Comparison of ENCODE assay signal across 8 cellular contexts in genomic region chr20:33719277-33719988, GRCh38. TPM values are rescaled to one million over a fixed set of nuclear protein-coding genes. Genes with fewer than 3 reads are reported as not detected.
DNase-seq lines count a peak whose midpoint lies in the region; TF ChIP-seq lines count a peak whose summit lies in the region.

No MANE protein-coding gene starts in this region.

- H3K4me1 Mint-ChIP-seq in activated CD4-positive, alpha-beta memory T cell treated with anti-CD3 and anti-CD28 coated beads, Interleukin-2, amount 10 ng/mL, durations not matched to agents 7 days and 5 days: peaks cover 28% of the 10 kb centered on the region

- H3K9me3 Mint-ChIP-seq in activated CD4-positive, alpha-beta memory T cell treated with anti-CD3 and anti-CD28 coated beads, Interleukin-2, amount 10 ng/mL, durations not matched to agents 7 days and 5 days: no peaks in the 10 kb centered on the region

- peak overlapping the region; percentile 38; the same call in 1 of the 2 replicates for H3K9ac ChIP-seq in iPS-20b (ENCODE audit: low read depth, low read length)

- H3K36me3 ChIP-seq in iPS-20b (ENCODE audit: insufficient read depth, low read depth, low read length) (no peaks in the 10 kb centered on the region), stomach (peaks cover 0 to 10% (median 8%) of the 10 kb centered on the region in 4 donors)

- H3K27me3 Mint-ChIP-seq in activated CD4-positive, alpha-beta memory T cell treated with anti-CD3 and anti-CD28 coated beads, Interleukin-2, amount 10 ng/mL, durations not matched to agents 7 days and 5 days: no peaks in the 10 kb centered on the region

- peak overlapping the region; percentile 75 for H3K4me3 ChIP-seq in iPS-20b (ENCODE audit: low read length)
- H3K4me3 ChIP-seq in stomach: peak overlapping the region; percentile 80 to 95 (median 88)

- WGBS in stomach, 5 donors: 47 to 54% (median 48%) methylated on average over 10 to 13 of the region's 13 CpGs

- peaks cover 8% of the 10 kb centered on the region for H3K36me3 Mint-ChIP-seq in activated CD4-positive, alpha-beta memory T cell treated with anti-CD3 and anti-CD28 coated beads, Interleukin-2, amount 10 ng/mL, durations not matched to agents 7 days and 5 days (ENCODE audit: low read depth)

- H3K9me3 ChIP-seq in iPS-20b (ENCODE audit: insufficient read depth, low read depth, low read length): no peaks in the 10 kb centered on the region
- no peaks in the 10 kb centered on the region for H3K9me3 ChIP-seq in stomach

- peak overlapping the region; percentile 59 for H3K27ac Mint-ChIP-seq in activated CD4-positive, alpha-beta memory T cell treated with anti-CD3 and anti-CD28 coated beads, Interleukin-2, amount 10 ng/mL, durations not matched to agents 7 days and 5 days

- intact Hi-C loops in stomach (cut with DNase I; ENCODE audit: low total_unique reads): no loop called here

- no peak overlapping the region for H3K27ac ChIP-seq in iPS-20b (ENCODE audit: low read length)
- peak overlapping the region; percentile 68 to 87 (median 82) for H3K27ac ChIP-seq in stomach

- H3K4me3 Mint-ChIP-seq in activated CD4-positive, alpha-beta memory T cell treated with anti-CD3 and anti-CD28 coated beads, Interleukin-2, amount 10 ng/mL, durations not matched to agents 7 days and 5 days: peak overlapping the region; percentile 85

- TF ChIP-seq EP300 in stomach (IDR thresholded peaks at IDR 0.05): no peak

- no peak for TF ChIP-seq CTCF in stomach (IDR thresholded peaks at IDR 0.05)

- H3K4me1 ChIP-seq in iPS-20b (ENCODE audit: insufficient read depth, low read length) (no peaks in the 10 kb centered on the region; the same call in 1 of the 2 replicates), stomach (peaks cover 12 to 21% (median 18%) of the 10 kb centered on the region in 4 donors)

- H3K27me3 ChIP-seq in iPS-20b (ENCODE audit: insufficient read depth, low read length) (peaks cover 6% of the 10 kb centered on the region; the same call in 1 of the 2 replicates), stomach (no peaks in the 10 kb centered on the region)

- no peak for TF ChIP-seq POLR2A in stomach (IDR thresholded peaks at IDR 0.05)

- CTCF ChIA-PET in activated CD4-positive, alpha-beta memory T cell treated with anti-CD3 and anti-CD28 coated beads, Interleukin-2, amount 10 ng/mL, durations not matched to agents 7 days and 5 days (lab: Charles Lee): interaction anchor here (0.6 to 3.2 kb wide), 9 partner anchors 10 to 275 kb away, joined by 3 to 12 read pairs (median 6); partner anchors contain the start of genes ACTL10 and ZNF341

- DNase-seq in NCI-H748 (lab: John Stamatoyannopoulos, UW; ENCODE audit: unreplicated experiment) (peak; percentile 39), NCI-H748 treated with DMSO at 0.1 percent for 48 hours (lab: John Stamatoyannopoulos, UW) (no peak), stomach (no peak), DMS 273 (lab: John Stamatoyannopoulos, UW; ENCODE audit: unreplicated experiment) (no peak), retina (no peak), RKO (ENCODE audit: low spot score) (no peak)
- no peak for DNase-seq in activated CD4-positive, alpha-beta memory T cell treated with anti-CD3 and anti-CD28 coated beads, Interleukin-2, amount 10 ng/mL, durations not matched to agents 7 days and 5 days

- POLR2A ChIA-PET in activated CD4-positive, alpha-beta memory T cell treated with anti-CD3 and anti-CD28 coated beads, Interleukin-2, amount 10 ng/mL, durations not matched to agents 7 days and 5 days (lab: Charles Lee): interaction anchor here (0.9 to 3.0 kb wide), 19 partner anchors 9 to 393 kb away, joined by 3 to 37 read pairs (median 6); partner anchors contain the start of genes ACTL10, CBFA2T2, E2F1 and EIF2S2

RNA-seq across cellular contexts. Expression of gene PXMP4, which starts 0.7 kb away (rescaled TPM):
- total RNA-seq in activated CD4-positive, alpha-beta memory T cell treated with anti-CD3 and anti-CD28 coated beads, Interleukin-2, amount 10 ng/mL, durations not matched to agents 7 days and 5 days: 10 to 100 TPM; 13.9 to 15.8 TPM
- 10 to 100 TPM in 2 of 5 donors, 1 to 10 TPM in 2, under 1 TPM in 1; 0.72 to 36.8 (median 6.1) TPM for total RNA-seq in stomach
- 1 to 10 TPM; 4.0 to 5.9 (median 5.4) TPM for polyA plus RNA-seq in stomach

RNA-seq across cellular contexts. Expression of gene ZNF341, which starts 12.4 kb away (rescaled TPM):
- total RNA-seq in activated CD4-positive, alpha-beta memory T cell treated with anti-CD3 and anti-CD28 coated beads, Interleukin-2, amount 10 ng/mL, durations not matched to agents 7 days and 5 days: 1 to 10 TPM; 5.6 to 5.8 TPM
- total RNA-seq in stomach: 1 to 10 TPM in 4 of 5 donors, under 1 TPM in 1; 0.58 to 6.2 (median 1.3) TPM
- 1 to 10 TPM; 1.4 to 3.7 (median 2.4) TPM for polyA plus RNA-seq in stomach

RNA-seq across cellular contexts. Expression of gene E2F1, which starts 33.2 kb away (rescaled TPM):
- total RNA-seq in activated CD4-positive, alpha-beta memory T cell treated with anti-CD3 and anti-CD28 coated beads, Interleukin-2, amount 10 ng/mL, durations not matched to agents 7 days and 5 days: 10 to 100 TPM; 60.0 to 61.7 TPM
- total RNA-seq in stomach: 10 to 100 TPM in 2 of 5 donors, 1 to 10 TPM in 3; 2.3 to 24.9 (median 4.2) TPM
- polyA plus RNA-seq in stomach: 1 to 10 TPM; 2.3 to 8.1 (median 4.9) TPM

RNA-seq across cellular contexts. Expression of gene NECAB3, which starts 45.2 kb away (rescaled TPM):
- total RNA-seq in activated CD4-positive, alpha-beta memory T cell treated with anti-CD3 and anti-CD28 coated beads, Interleukin-2, amount 10 ng/mL, durations not matched to agents 7 days and 5 days: 10 to 100 TPM; 27.3 to 36.2 TPM
- 100 to 1,000 TPM in 3 of 5 donors, 10 to 100 TPM in 2; 28.1 to 335 (median 113) TPM for total RNA-seq in stomach
- 10 to 100 TPM; 31.4 to 60.0 (median 51.3) TPM for polyA plus RNA-seq in stomach

RNA-seq across cellular contexts. Expression of gene ACTL10, which starts 52.7 kb away (rescaled TPM):
- total RNA-seq in activated CD4-positive, alpha-beta memory T cell treated with anti-CD3 and anti-CD28 coated beads, Interleukin-2, amount 10 ng/mL, durations not matched to agents 7 days and 5 days: 1 to 10 TPM; 3.7 to 4.5 TPM
- 10 to 100 TPM in 1 of 5 donors, 1 to 10 TPM in 3, not detected in 1; 1.1 to 12.3 (median 1.3) TPM for total RNA-seq in stomach
- 1 to 10 TPM; 1.4 to 2.9 (median 2.4) TPM for polyA plus RNA-seq in stomach
